14 cellular contexts compared by ENCODE assay signal in genomic region chr1:225961659-225962439, GRCh38. TPM values are rescaled to one million over a fixed set of nuclear protein-coding genes. Genes with fewer than 3 reads are reported as not detected.
DNase-seq lines count a peak whose midpoint lies in the region; ATAC-seq, FAIRE-seq and TF ChIP-seq lines count a peak whose summit lies in the region.
"Had no signal": no experiment of that assay in that cellular context is flagged by ENCODE, and none has a peak within 500 bp of the region (broad histone marks: within the 10 kb centered on the region; RNA-seq: fewer than 3 reads in every experiment).

No MANE protein-coding gene starts in this region.

- H4K20me1 ChIP-seq in GM23338 (replicated peaks; ENCODE audit: insufficient read depth): no peaks in the 10 kb centered on the region

- H3K27me3 ChIP-seq in GM23338 (ENCODE audit: insufficient read depth): no peaks in the 10 kb centered on the region

- TF ChIP-seq CTCF in A549 (IDR thresholded peaks at IDR 0.05): no peak
- no peak for TF ChIP-seq CTCF in GM23338 (conservative IDR thresholded peaks at IDR 0.05; ENCODE audit: low read depth in 2 of 2)
- TF ChIP-seq CTCF in CD14-positive monocyte (IDR thresholded peaks at IDR 0.05): no peak

- TF ChIP-seq POLR2A in A549 (IDR thresholded peaks at IDR 0.05; ENCODE audit: low read length): no peak

- intact Hi-C loops in CD14-positive monocyte (cut with micrococcal nuclease): no loop called here

- H3K9me3 Mint-ChIP-seq in GM23338 (no peaks in the 10 kb centered on the region), CD14-positive monocyte (no peaks in the 10 kb centered on the region)

- H3K4me1 Mint-ChIP-seq in GM23338 (no peaks in the 10 kb centered on the region; the same call in 2 of the 3 replicates), CD14-positive monocyte (peaks cover 3% of the 10 kb centered on the region)

- no peak for TF ChIP-seq EP300 in A549 (IDR thresholded peaks at IDR 0.05)

- TF ChIP-seq RAD21 in A549 (conservative IDR thresholded peaks at IDR 0.05 in 1 of 2, IDR thresholded peaks at IDR 0.05 in 1 of 2): no peak

- no peaks in the 10 kb centered on the region for H3K36me3 Mint-ChIP-seq in GM23338 (ENCODE audit: low read depth)
- H3K36me3 Mint-ChIP-seq in CD14-positive monocyte: no peaks in the 10 kb centered on the region
- H3K36me3 Mint-ChIP-seq: CD4-positive, CD25-positive, alpha-beta regulatory T cell had no signal

- H3K27me3 Mint-ChIP-seq in GM23338 (ENCODE audit: insufficient read depth, low read depth, poor library complexity) (no peaks in the 10 kb centered on the region), CD14-positive monocyte (ENCODE audit: low read depth in 3 of 3) (peaks cover 0 to 4% (median 2%) of the 10 kb centered on the region in 3 donors)

- POLR2A ChIA-PET in A549 (lab: Yijun Ruan, JAX): interaction anchor here (0.6 kb wide), 2 partner anchors 38 to 249 kb away, joined by 3 to 5 read pairs; partner anchors contain the start of gene PYCR2

- H3K36me3 ChIP-seq in GM23338 (ENCODE audit: insufficient read depth): no peaks in the 10 kb centered on the region

- H3K4me3 Mint-ChIP-seq in GM23338: peak overlapping the region; percentile 12; the same call in 1 of the 3 replicates
- H3K4me3 Mint-ChIP-seq in CD14-positive monocyte: peak overlapping the region in 1 of 2 donors; percentile 35
- H3K4me3 Mint-ChIP-seq: CD4-positive, CD25-positive, alpha-beta regulatory T cell had no signal

- H3K4me1 ChIP-seq in A549 (no peaks in the 10 kb centered on the region), GM23338 (ENCODE audit: insufficient read depth) (no peaks in the 10 kb centered on the region; the same call in 1 of the 2 replicates)

- H3K27ac Mint-ChIP-seq in GM23338 (no peak overlapping the region), CD14-positive monocyte (no peak overlapping the region)

- ATAC-seq in A549 (peak in 1 of 2 experiments; percentile 62; a peak in 3 of 6 replicates), GM23338 (no peak), GM21786 (IDR thresholded peaks at IDR 0.05; ENCODE audit: unreplicated experiment) (no peak)

- H3K4me2 ChIP-seq in A549 (peak overlapping the region; percentile 68), GM23338 (no peak overlapping the region)

- no peak for FAIRE-seq in A549 (lab: Jason Lieb, UNC)

- DNase-seq in A549 (ENCODE audit: low read depth in 1 of 2, low spot score in 1 of 2) (no peak), GM23338 (ENCODE audit: low spot score) (no peak), RPMI7951 (ENCODE audit: low read depth) (peak; percentile 10), mesenteric fat pad (ENCODE audit: low spot score) (peak; percentile 47), CD14-positive monocyte (ENCODE audit: low spot score) (no peak), SIG-M5 treated with dmso at 0.1 percent for 504 hours (lab: John Stamatoyannopoulos, UW; ENCODE audit: unreplicated experiment) (no peak)
- DNase-seq in activated CD8-positive, alpha-beta memory T cell treated with anti-CD3 and anti-CD28 coated beads, Interleukin-2, amount 50 U/mL, for 48 hours: no peak
- DNase-seq: NCI-H1092, NCI-H1694, SIG-M5 had no signal

- H3K9me3 ChIP-seq in A549: no peaks in the 10 kb centered on the region

- H2AFZ ChIP-seq in GM23338: no peak overlapping the region

- H3K27ac ChIP-seq in A549: peak overlapping the region in 1 of 2 experiments; percentile 45; a peak in 2 of 6 replicates
- no peak overlapping the region for H3K27ac ChIP-seq in GM23338 (ENCODE audit: low read depth)

- peaks cover 6% of the 10 kb centered on the region; the same call in 1 of the 2 replicates for H3K9me2 ChIP-seq in GM23338 (ENCODE audit: insufficient read depth)

- H3F3A ChIP-seq in GM23338 (replicated peaks; ENCODE audit: low read depth): no peaks in the 10 kb centered on the region; the same call in 1 of the 2 replicates

- H3K79me2 ChIP-seq in GM23338 (replicated peaks; ENCODE audit: insufficient read depth): no peaks in the 10 kb centered on the region

- WGBS in A549 (ENCODE audit: missing lambda C conversion rate): 29% methylated on average over 20 of the region's 20 CpGs

- peak overlapping the region; percentile 26; the same call in 2 of the 3 replicates for H3K4me3 ChIP-seq in A549
- no peak overlapping the region for H3K4me3 ChIP-seq in GM23338

- CTCF ChIA-PET in A549 (lab: Yijun Ruan, JAX): interaction anchor here (0.9 to 4.5 kb wide), 23 partner anchors 10 to 643 kb away, joined by 3 to 26 read pairs (median 5); partner anchors contain the start of gene LEFTY1

TF ChIP-seq in A549, 52 proteins besides CTCF, POLR2A, EP300 and RAD21:
- TF ChIP-seq RARB (CRISPR knock-in tag; IDR thresholded peaks at IDR 0.05) (no peak), CHD2 (IDR thresholded peaks at IDR 0.05; ENCODE audit: low read length, partially characterized antibody) (no peak)
TF ChIP-seq in A549: peak in this region for 0.

TF ChIP-seq in GM23338, 12 proteins besides CTCF, POLR2A, EP300 and RAD21:
- TF ChIP-seq JUNB (IDR thresholded peaks at IDR 0.05; ENCODE audit: unreplicated experiment): no peak
- no peak for TF ChIP-seq ZNF331 (CRISPR knock-in tag; IDR thresholded peaks at IDR 0.05; ENCODE audit: low read depth)

RNA-seq across cellular contexts. Expression of gene LEFTY2, which starts 20.8 kb away (rescaled TPM):
- 0.08 TPM in 1 of 2 replicates, not detected in the other for polyA plus RNA-seq in A549 (2011; rRNA removed)
- polyA plus RNA-seq in A549 (2012; cell fraction: cytosol; rRNA removed): 0.04 and 0.07 TPM in 2 replicates
- 0.05 TPM in 1 of 2 replicates, not detected in the other for polyA plus RNA-seq in A549 (2012; cell fraction: nucleus; rRNA removed)
- polyA plus RNA-seq in A549 (2017; fragmentation: RNase III; extraction: RNeasy Plus Mini Kit Qiagen cat#74134 plus additional on column Dnase treatment): not detected in 3 replicates
- polyA minus RNA-seq in A549 (2011; rRNA and poly(A)+ RNA removed): not detected in 2 replicates
- 12.4 and 16.9 TPM in 2 replicates for total RNA-seq in GM23338 (2014; rRNA removed; shearing (Covaris generic))
- 8.3 and 10.2 TPM in 2 replicates for polyA plus RNA-seq in GM23338 (2016; fragmentation: Nextera tagmentation; extraction: Ambion mirVana)
- not detected in 2 replicates for total RNA-seq in RPMI7951 (2014; rRNA removed; shearing (Covaris generic))
- 2.2 TPM for total RNA-seq in mesenteric fat pad
- polyA plus RNA-seq in CD14-positive monocyte: not detected
- total RNA-seq: A172; CD4-positive, CD25-positive, alpha-beta regulatory T cell; HT1080 had no signal
- polyA plus RNA-seq: CD4-positive, CD25-positive, alpha-beta regulatory T cell had no signal

RNA-seq across cellular contexts. Expression of gene SDE2, which starts 37.3 kb away (rescaled TPM):
- 15.6 and 24.8 TPM in 2 replicates for polyA plus RNA-seq in A549 (2011; rRNA removed)
- 5.0 and 5.4 TPM in 2 replicates for polyA plus RNA-seq in A549 (2012; cell fraction: cytosol; rRNA removed)
- 3.6 and 8.2 TPM in 2 replicates for polyA plus RNA-seq in A549 (2012; cell fraction: nucleus; rRNA removed)
- polyA plus RNA-seq in A549 (2017; fragmentation: RNase III; extraction: RNeasy Plus Mini Kit Qiagen cat#74134 plus additional on column Dnase treatment): 8.4 to 9.2 TPM (median 8.8 TPM) in 3 replicates
- polyA minus RNA-seq in A549 (2011; rRNA and poly(A)+ RNA removed): 11.2 and 13.6 TPM in 2 replicates
- total RNA-seq in GM23338 (2014; rRNA removed; shearing (Covaris generic)): 25.6 and 26.9 TPM in 2 replicates
- polyA plus RNA-seq in GM23338 (2016; fragmentation: Nextera tagmentation; extraction: Ambion mirVana): 10.6 and 11.3 TPM in 2 replicates
- 10.5 and 14.0 TPM in 2 replicates for total RNA-seq in RPMI7951 (2014; rRNA removed; shearing (Covaris generic))
- total RNA-seq in mesenteric fat pad: 20.1 TPM
- 1 to 10 TPM; 6.8 to 8.4 TPM for polyA plus RNA-seq in CD14-positive monocyte

RNA-seq across cellular contexts. Expression of gene PYCR2, which starts 37.8 kb away (rescaled TPM):
- polyA plus RNA-seq in A549 (2011; rRNA removed) (45.4 and 45.8 TPM in 2 replicates), A549 (2017; fragmentation: RNase III; extraction: RNeasy Plus Mini Kit Qiagen cat#74134 plus additional on column Dnase treatment) (48.1 to 56.3 TPM (median 50.5 TPM) in 3 replicates), GM23338 (2016; fragmentation: Nextera tagmentation; extraction: Ambion mirVana) (89.1 and 95.1 TPM in 2 replicates), CD14-positive monocyte (10 to 100 TPM; 21.4 to 26.6 TPM)
- polyA plus RNA-seq in A549 (2012; cell fraction: cytosol; rRNA removed): 74.5 and 87.9 TPM in 2 replicates
- polyA plus RNA-seq in A549 (2012; cell fraction: nucleus; rRNA removed): 120 and 161 TPM in 2 replicates
- polyA minus RNA-seq in A549 (2011; rRNA and poly(A)+ RNA removed): 48.0 and 55.9 TPM in 2 replicates
- total RNA-seq in GM23338 (2014; rRNA removed; shearing (Covaris generic)): 96.7 and 109 TPM in 2 replicates
- 31.2 and 38.9 TPM in 2 replicates for total RNA-seq in RPMI7951 (2014; rRNA removed; shearing (Covaris generic))
- 48.9 TPM for total RNA-seq in mesenteric fat pad

Comparison
In these comparisons a context has a peak if more than half of its experiments do, and no peak if none do; other contexts are left out.
1. DNase-seq: peak in RPMI7951 (single experiment) and mesenteric fat pad (single experiment); none in A549 (0 of 2), GM23338 (single experiment), activated CD8-positive, alpha-beta memory T cell treated with anti-CD3 and anti-CD28 coated beads, Interleukin-2, amount 50 U/mL, for 48 hours (single experiment), CD14-positive monocyte (single experiment) and SIG-M5 treated with dmso at 0.1 percent for 504 hours (single experiment).